Comparison of ENCODE assay signal across 17 cellular contexts in genomic region chr15:40051616-40052415, GRCh38. TPM values are rescaled to one million over a fixed set of nuclear protein-coding genes. Genes with fewer than 3 reads are reported as not detected.
A peak's percentile ranks its signal among the peaks of the same experiment; 100 is the strongest.
DNase-seq lines count a peak whose midpoint lies in the region; ATAC-seq, FAIRE-seq and TF ChIP-seq lines count a peak whose summit lies in the region.
"Had no signal": no experiment of that assay in that cellular context is flagged by ENCODE, and none has a peak within 500 bp of the region (broad histone marks: within the 10 kb centered on the region; RNA-seq: fewer than 3 reads in every experiment).

No MANE protein-coding gene starts in this region.

- H3K9me3 ChIP-seq in A673 (ENCODE audit: low read depth, low read length, poor library complexity, severe bottlenecking) (no peaks in the 10 kb centered on the region), IMR-90 (ENCODE audit: control insufficient read depth, insufficient read depth, low read length) (no peaks in the 10 kb centered on the region), K562 (replicated peaks; ENCODE audit: control insufficient read depth, insufficient read depth, low read depth, low read length) (no peaks in the 10 kb centered on the region), BE2C (no peaks in the 10 kb centered on the region), endodermal cell (ENCODE audit: control insufficient read depth, low read length) (no peaks in the 10 kb centered on the region)
- H3K9me3 ChIP-seq: SK-N-SH, vagina had no signal

- no peak overlapping the region for H3K56ac ChIP-seq in IMR-90 (ENCODE audit: extremely low read depth, insufficient read depth, low read length)

- POLR2A ChIA-PET in A673 (lab: Charles Lee; ENCODE audit: low non-redundant PET) (no interaction called here), IMR-90 (lab: Charles Lee; ENCODE audit: unreplicated experiment) (no interaction called here), K562 (lab: Yijun Ruan, JAX) (interaction anchor here (0.8 to 1.9 kb wide), 5 partner anchors 8 to 111 kb away, joined by 3 to 4 read pairs (median 4); no protein-coding TSS in a partner anchor)

- H3K4me1 Mint-ChIP-seq in nephron progenitor cell (peaks cover 89% of the 10 kb centered on the region), endodermal cell (peaks cover 17% of the 10 kb centered on the region)

- TF ChIP-seq EP300 in K562 (IDR thresholded peaks at IDR 0.05; ENCODE audit: low read length), result no peak

- TF ChIP-seq CTCF in A673 (conservative IDR thresholded peaks at IDR 0.05; ENCODE audit: low read depth, low read length) (no peak), IMR-90 (conservative IDR thresholded peaks at IDR 0.05; ENCODE audit: low read depth, low read length) (no peak), K562 (IDR thresholded peaks at IDR 0.05 in 2 of 3, conservative IDR thresholded peaks at IDR 0.05 in 1 of 3; ENCODE audit: insufficient read depth in 2 of 3, low read depth in 1 of 3, low read length in 3 of 3) (no peak), nephron progenitor cell (IDR thresholded peaks at IDR 0.05) (no peak), BE2C (IDR thresholded peaks at IDR 0.05; ENCODE audit: low read depth, low read length) (no peak), endodermal cell (conservative IDR thresholded peaks at IDR 0.05) (no peak)

- H2AK9ac ChIP-seq in IMR-90 (replicated peaks; ENCODE audit: low read depth, low read length, poor library complexity), result peak overlapping the region; percentile 6

- H2BK15ac ChIP-seq in IMR-90 (ENCODE audit: low read depth, low read length), result no peak overlapping the region

- H3K9me1 ChIP-seq in IMR-90 (ENCODE audit: insufficient read depth, low read length) (peaks cover 39% of the 10 kb centered on the region), K562 (ENCODE audit: control insufficient read depth, insufficient read depth, low read length) (no peaks in the 10 kb centered on the region)

- dilution Hi-C loops in IMR-90 (cut with HindIII; ENCODE audit: low sequenced_read_pairs, unreplicated experiment), result no loop called here

- peak overlapping the region in 1 of 2 experiments; percentile 33; a peak in 1 of 4 replicates for H4K8ac ChIP-seq in IMR-90 (ENCODE audit: low read depth in 2 of 2, low read length in 2 of 2)

- H3K18ac ChIP-seq in IMR-90 (ENCODE audit: low read depth, low read length), result no peak overlapping the region

- peaks cover 0 to 16% of the 10 kb centered on the region in 2 experiments; a peak in 1 of 4 replicates for H3K79me1 ChIP-seq in IMR-90 (ENCODE audit: low read depth in 1 of 2, low read length in 2 of 2)

- no peak overlapping the region for H2BK120ac ChIP-seq in IMR-90 (ENCODE audit: low read depth, low read length)

- no peak overlapping the region for H3K27ac Mint-ChIP-seq in nephron progenitor cell
- no peak overlapping the region for H3K27ac Mint-ChIP-seq in endodermal cell

- no peak overlapping the region for H4K5ac ChIP-seq in IMR-90 (ENCODE audit: low read depth, low read length)

- no peak overlapping the region for H2BK5ac ChIP-seq in IMR-90 (ENCODE audit: low read depth, low read length, poor library complexity, severe bottlenecking)

- H3K4ac ChIP-seq in IMR-90 (ENCODE audit: low read depth, low read length), result no peak overlapping the region

- TF ChIP-seq POLR2A in IMR-90 (IDR thresholded peaks at IDR 0.05; ENCODE audit: low read depth, low read length) (no peak), K562 (conservative IDR thresholded peaks at IDR 0.05) (no peak)

- H3K23ac ChIP-seq in IMR-90 (ENCODE audit: low read depth, low read length), result no peak overlapping the region

- H3K27me3 ChIP-seq in A673 (replicated peaks; ENCODE audit: insufficient read depth, low read depth, low read length, poor library complexity) (no peaks in the 10 kb centered on the region), IMR-90 (ENCODE audit: control insufficient read depth, insufficient read depth, low read length) (no peaks in the 10 kb centered on the region), K562 (ENCODE audit: control insufficient read depth in 2 of 2, insufficient read depth in 2 of 2, low read length in 2 of 2) (no peaks in the 10 kb centered on the region), BE2C (no peaks in the 10 kb centered on the region), endodermal cell (ENCODE audit: control insufficient read depth, insufficient read depth, low read length, poor library complexity, severe bottlenecking) (no peaks in the 10 kb centered on the region)
- H3K27me3 ChIP-seq: vagina had no signal

- H3K4me1 ChIP-seq in A673 (ENCODE audit: insufficient read depth, low read length, poor library complexity, severe bottlenecking), result peaks cover 19% of the 10 kb centered on the region
- H3K4me1 ChIP-seq in IMR-90 (ENCODE audit: control insufficient read depth, insufficient read depth, low read length), result peaks cover 31% of the 10 kb centered on the region
- peaks cover 0 to 20% of the 10 kb centered on the region in 2 experiments; a peak in 3 of 5 replicates for H3K4me1 ChIP-seq in K562 (replicated peaks in 1 of 2; ENCODE audit: control insufficient read depth in 2 of 2, insufficient read depth in 2 of 2, low read length in 2 of 2)
- H3K4me1 ChIP-seq in BE2C, result peaks cover 27% of the 10 kb centered on the region
- H3K4me1 ChIP-seq in endodermal cell (ENCODE audit: control insufficient read depth, insufficient read depth, low read length), result no peaks in the 10 kb centered on the region

- H2AFZ ChIP-seq in IMR-90 (replicated peaks; ENCODE audit: low read length, poor library complexity) (no peak overlapping the region), K562 (ENCODE audit: low read depth, low read length) (no peak overlapping the region)

- in situ Hi-C loops in IMR-90 (cut with MboI; ENCODE audit: low sequenced_read_pairs) (no loop called here), K562 (cut with MboI) (loop anchor here (5.0 to 10.0 kb wide), 2 partner anchors 100 to 373 kb away; no protein-coding TSS in a partner anchor)

- H3K9ac ChIP-seq in IMR-90 (ENCODE audit: low read depth, low read length), result no peak overlapping the region
- H3K9ac ChIP-seq in K562 (ENCODE audit: insufficient read depth in 1 of 2, low read depth in 2 of 2, low read length in 2 of 2), result no peak overlapping the region
- no peak overlapping the region for H3K9ac ChIP-seq in endodermal cell (ENCODE audit: extremely low read depth, low read length, poor library complexity, severe bottlenecking)
- H3K9ac ChIP-seq: SK-N-SH had no signal

- intact Hi-C loops in A673 (cut with micrococcal nuclease; ENCODE audit: unreplicated experiment), result no loop called here
- intact Hi-C loops in IMR-90 (cut with micrococcal nuclease), result no loop called here
- intact Hi-C loops in K562 (cut with micrococcal nuclease), result loop anchor here (5.0 kb wide), 1 partner anchor 110 kb away; the partner anchor contains the start of gene BUB1B

- H3K14ac ChIP-seq in IMR-90 (replicated peaks; ENCODE audit: low read depth, low read length), result no peak overlapping the region

- H3K27ac ChIP-seq in A673 (ENCODE audit: low read depth, low read length, poor library complexity, severe bottlenecking), result peak overlapping the region; percentile 45
- H3K27ac ChIP-seq in IMR-90 (ENCODE audit: insufficient read depth, low read length), result no peak overlapping the region
- no peak overlapping the region for H3K27ac ChIP-seq in K562 (ENCODE audit: extremely low read depth, low read depth, low read length)
- no peak overlapping the region for H3K27ac ChIP-seq in endodermal cell (ENCODE audit: low read depth, low read length)
- H3K27ac ChIP-seq: vagina had no signal

- FAIRE-seq in K562 (lab: Jason Lieb, UNC), result no peak

- no peak overlapping the region for H3K4me3 ChIP-seq in A673 (ENCODE audit: low read depth, low read length, poor library complexity, severe bottlenecking)
- H3K4me3 ChIP-seq in IMR-90 (ENCODE audit: insufficient read depth, low read depth, low read length), result no peak overlapping the region
- no peak overlapping the region for H3K4me3 ChIP-seq in K562
- no peak overlapping the region for H3K4me3 ChIP-seq in BE2C (ENCODE audit: low read depth, low read length)
- no peak overlapping the region for H3K4me3 ChIP-seq in endodermal cell (ENCODE audit: low read length)
- H3K4me3 ChIP-seq: vagina had no signal

- no peak overlapping the region for H4K91ac ChIP-seq in IMR-90 (ENCODE audit: insufficient read depth, low read depth, low read length)

- WGBS in IMR-90 (ENCODE audit: extremely low coverage in 2 of 2, insufficient read length in 1 of 2), 2 experiments, result 94% methylated on average over 3 of the region's 11 CpGs; no CpG with 5 or more reads in 1 of the 2 experiments
- WGBS in K562 (ENCODE audit: insufficient coverage, low coverage, missing lambda C conversion rate), result 55% methylated on average over 11 of the region's 11 CpGs
- WGBS in endodermal cell (ENCODE audit: insufficient coverage in 1 of 2, insufficient read length in 1 of 2), 2 experiments, result 84 to 93% methylated on average over 7 to 11 of the region's 11 CpGs

- DNase-seq in A673 (ENCODE audit: low spot score) (no peak), IMR-90 (no peak), K562 (ENCODE audit: extremely low read depth in 1 of 4, low spot score in 3 of 4) (peak in 1 of 4 experiments; percentile 16), nephron progenitor cell (no peak), BE2C (no peak), endodermal cell (no peak)
- no peak for DNase-seq in activated effector memory CD4-positive, alpha-beta T cell treated with Interleukin-2 at 50 U/mL for 16 hours
- DNase-seq: activated CD4-positive, alpha-beta T cell treated with anti-CD3 and anti-CD28 coated beads, Interleukin-2, amount 10 ng/mL, durations not matched to agents 7 days and 5 days; amygdala; HCEC 1CT; hippocampal formation; NCI-H187; SK-N-SH; stimulated activated CD4-positive, alpha-beta T cell treated with anti-CD3 and anti-CD28 coated beads, Interleukin-12 subunit alpha, Interleukin-12 subunit beta, amount 100 ng/mL, for 4 hours; stimulated activated naive CD4-positive, alpha-beta T cell treated with Interleukin-2 at 50 U/mL for 16 hours had no signal

- no peak overlapping the region for H3K4me2 ChIP-seq in IMR-90 (ENCODE audit: low read depth, low read length)
- H3K4me2 ChIP-seq in K562 (ENCODE audit: insufficient read depth, low read length), result no peak overlapping the region
- H3K4me2 ChIP-seq: SK-N-SH had no signal

- H3K9me3 Mint-ChIP-seq in nephron progenitor cell (no peaks in the 10 kb centered on the region), endodermal cell (no peaks in the 10 kb centered on the region)
- H3K9me3 Mint-ChIP-seq: activated CD4-positive, alpha-beta T cell treated with anti-CD3 and anti-CD28 coated beads, Interleukin-2, amount 10 ng/mL, durations not matched to agents 7 days and 5 days had no signal

- no peak overlapping the region for H2BK20ac ChIP-seq in IMR-90 (ENCODE audit: low read depth, low read length)

- no peak for TF ChIP-seq RAD21 in IMR-90 (IDR thresholded peaks at IDR 0.05; ENCODE audit: low read length)
- TF ChIP-seq RAD21 in K562 (CRISPR knock-in tag; conservative IDR thresholded peaks at IDR 0.05 in 1 of 2, IDR thresholded peaks at IDR 0.05 in 1 of 2), result no peak

- CTCF ChIA-PET in A673 (lab: Charles Lee), result no interaction called here
- CTCF ChIA-PET in IMR-90 (lab: Yijun Ruan, JAX), result interaction anchor here (1.1 to 1.5 kb wide), 3 partner anchors 45 to 61 kb away, joined by 3 to 6 read pairs (median 3); no protein-coding TSS in a partner anchor
- CTCF ChIA-PET in K562 (lab: Yijun Ruan, JAX; ENCODE audit: low intra/inter-chr PET ratio), result interaction anchor here (0.5 to 1.1 kb wide), 2 partner anchors 56 to 223 kb away, joined by 3 read pairs; no protein-coding TSS in a partner anchor

- H2AK5ac ChIP-seq in IMR-90 (ENCODE audit: low read depth, low read length), result no peak overlapping the region

- BruUV-seq in A673 (replicated peaks; lab: Mats Ljungman, UMichigan) (no TSS peak), IMR-90 (replicated peaks; lab: Mats Ljungman, UMichigan) (no TSS peak), K562 (replicated peaks; lab: Mats Ljungman, UMichigan) (no TSS peak)

- H4K20me1 ChIP-seq in IMR-90 (ENCODE audit: insufficient read depth, low read length) (no peaks in the 10 kb centered on the region), K562 (replicated peaks; ENCODE audit: control insufficient read depth, insufficient read depth, low read length) (no peaks in the 10 kb centered on the region; the same call in 1 of the 2 replicates)

- no peaks in the 10 kb centered on the region for H3K36me3 ChIP-seq in A673 (ENCODE audit: insufficient read depth, low read length, poor library complexity, severe bottlenecking)
- H3K36me3 ChIP-seq in IMR-90 (ENCODE audit: control insufficient read depth, insufficient read depth, low read length), result no peaks in the 10 kb centered on the region
- peaks cover 4% of the 10 kb centered on the region; the same call in 1 of the 3 replicates for H3K36me3 ChIP-seq in K562 (ENCODE audit: control insufficient read depth, insufficient read depth, low read length)
- H3K36me3 ChIP-seq in BE2C, result no peaks in the 10 kb centered on the region
- no peaks in the 10 kb centered on the region for H3K36me3 ChIP-seq in endodermal cell (ENCODE audit: control insufficient read depth, insufficient read depth, low read length)
- H3K36me3 ChIP-seq: vagina had no signal

- no peaks in the 10 kb centered on the region for H3K36me3 Mint-ChIP-seq in nephron progenitor cell (ENCODE audit: low read depth)
- H3K36me3 Mint-ChIP-seq in endodermal cell (ENCODE audit: low read depth), result no peaks in the 10 kb centered on the region

- ATAC-seq in IMR-90 (ENCODE audit: low read depth) (no peak), K562 (peak; percentile 51), HG03439 (IDR thresholded peaks at IDR 0.05; ENCODE audit: unreplicated experiment) (no peak)

- no peaks in the 10 kb centered on the region for H3K79me2 ChIP-seq in K562 (ENCODE audit: control insufficient read depth, insufficient read depth, low read length)

- H3K4me3 Mint-ChIP-seq in nephron progenitor cell (peak overlapping the region; percentile 23), endodermal cell (no peak overlapping the region)
- H3K4me3 Mint-ChIP-seq: activated CD4-positive, alpha-beta T cell treated with anti-CD3 and anti-CD28 coated beads, Interleukin-2, amount 10 ng/mL, durations not matched to agents 7 days and 5 days had no signal

- H3K27me3 Mint-ChIP-seq in nephron progenitor cell (ENCODE audit: low read depth, poor library complexity) (peaks cover 6% of the 10 kb centered on the region), endodermal cell (ENCODE audit: insufficient read depth) (no peaks in the 10 kb centered on the region)
- H3K27me3 Mint-ChIP-seq: activated CD4-positive, alpha-beta T cell treated with anti-CD3 and anti-CD28 coated beads, Interleukin-2, amount 10 ng/mL, durations not matched to agents 7 days and 5 days had no signal

RNA-seq across cellular contexts. Expression of gene SRP14, which starts 12.8 kb away (rescaled TPM):
- total RNA-seq in A673 (2021) (272 and 274 TPM in 2 replicates), IMR-90 (2012; rRNA removed) (106 and 205 TPM in 2 replicates), K562 (2014; rRNA removed) (409 and 442 TPM in 2 replicates), K562 (2014; rRNA removed; fragmentation: Illumina TruSeq; extraction: Trizol) (165 and 189 TPM in 2 replicates), K562 (2015; rRNA removed; fragmentation: Illumina TruSeq; extraction: Trizol) (167 and 189 TPM in 2 replicates), K562 (2021) (155 and 161 TPM in 2 replicates), endodermal cell (100 to 1,000 TPM; 237 to 293 TPM)
- polyA plus RNA-seq in IMR-90 (2012; rRNA removed) (295 and 296 TPM in 2 replicates), K562 (2011; rRNA removed) (353 and 402 TPM in 2 replicates), K562 (2014; fragmentation: Illumina TruSeq; extraction: Trizol) (314 and 378 TPM in 2 replicates), K562 (2014; fragmentation: Nextera tagmentation; extraction: Ambion mirVana) (1,000 to 10,000 TPM; 1,071 to 1,097 TPM), K562 (2014; rRNA removed) (657 and 689 TPM in 2 replicates)
- 198 and 487 TPM in 2 replicates for polyA plus RNA-seq in IMR-90 (2012; cell fraction: cytosol; rRNA removed)
- 41.4 and 203 TPM in 2 replicates for polyA plus RNA-seq in IMR-90 (2012; cell fraction: nucleus; rRNA removed; ENCODE audit: low replicate concordance)
- 30.2 and 39.1 TPM in 2 replicates for total RNA-seq in K562 (2011; cell fraction: chromatin; rRNA removed; ENCODE audit: low replicate concordance)
- total RNA-seq in K562 (2011; cell fraction: nucleolus; rRNA removed), result 32.4 and 37.0 TPM in 2 replicates
- 49.5 and 55.9 TPM in 2 replicates for total RNA-seq in K562 (2011; cell fraction: nucleoplasm; rRNA removed)
- polyA plus RNA-seq in K562 (2011; cell fraction: cytosol; rRNA removed), result 142 and 212 TPM in 2 replicates
- 80.9 and 136 TPM in 2 replicates for polyA plus RNA-seq in K562 (2011; cell fraction: nucleus; rRNA removed)
- 199 and 317 TPM in 2 replicates for polyA plus RNA-seq in K562 (2012)
- 128 and 133 TPM in 2 replicates for polyA minus RNA-seq in K562 (2011; rRNA and poly(A)+ RNA removed)
- polyA minus RNA-seq in K562 (2011; cell fraction: cytosol; rRNA and poly(A)+ RNA removed), result 40.4 and 48.7 TPM in 2 replicates
- 28.3 and 45.9 TPM in 2 replicates for polyA minus RNA-seq in K562 (2011; cell fraction: nucleus; rRNA and poly(A)+ RNA removed)
- 615 TPM for polyA plus RNA-seq in BE2C (2012; ENCODE audit: insufficient read depth, insufficient read length, low read depth)
- 519 TPM for polyA plus RNA-seq in endodermal cell (2013, experiment 1 of 2)
- polyA plus RNA-seq in endodermal cell (2013, experiment 2 of 2), result 534 TPM

RNA-seq across cellular contexts. Expression of gene BMF, which starts 56.9 kb away (rescaled TPM):
- total RNA-seq in A673 (2021), result 18.5 and 29.9 TPM in 2 replicates
- 1.7 and 2.9 TPM in 2 replicates for total RNA-seq in IMR-90 (2012; rRNA removed)
- polyA plus RNA-seq in IMR-90 (2012; rRNA removed), result 2.4 and 2.8 TPM in 2 replicates
- 0.80 and 1.8 TPM in 2 replicates for polyA plus RNA-seq in IMR-90 (2012; cell fraction: cytosol; rRNA removed)
- 6.6 and 11.7 TPM in 2 replicates for polyA plus RNA-seq in IMR-90 (2012; cell fraction: nucleus; rRNA removed; ENCODE audit: low replicate concordance)
- total RNA-seq in K562 (2011; cell fraction: chromatin; rRNA removed; ENCODE audit: low replicate concordance), result 0.58 and 3.5 TPM in 2 replicates
- 2.5 and 2.8 TPM in 2 replicates for total RNA-seq in K562 (2011; cell fraction: nucleolus; rRNA removed)
- 0.81 and 1.7 TPM in 2 replicates for total RNA-seq in K562 (2011; cell fraction: nucleoplasm; rRNA removed)
- total RNA-seq in K562 (2014; rRNA removed), result 0.41 and 0.59 TPM in 2 replicates
- total RNA-seq in K562 (2014; rRNA removed; fragmentation: Illumina TruSeq; extraction: Trizol), result 0.25 and 0.32 TPM in 2 replicates
- 0.19 and 0.29 TPM in 2 replicates for total RNA-seq in K562 (2015; rRNA removed; fragmentation: Illumina TruSeq; extraction: Trizol)
- 0.56 and 0.91 TPM in 2 replicates for total RNA-seq in K562 (2021)
- polyA plus RNA-seq in K562 (2011; rRNA removed), result 0.35 and 0.59 TPM in 2 replicates
- 0.49 and 0.56 TPM in 2 replicates for polyA plus RNA-seq in K562 (2011; cell fraction: cytosol; rRNA removed)
- 0.76 and 0.92 TPM in 2 replicates for polyA plus RNA-seq in K562 (2011; cell fraction: nucleus; rRNA removed)
- polyA plus RNA-seq in K562 (2012), result 0.53 and 3.8 TPM in 2 replicates
- polyA plus RNA-seq in K562 (2014; fragmentation: Illumina TruSeq; extraction: Trizol), result 0.52 and 0.87 TPM in 2 replicates
- polyA plus RNA-seq in K562 (2014; fragmentation: Nextera tagmentation; extraction: Ambion mirVana), result not detected
- polyA plus RNA-seq in K562 (2014; rRNA removed), result 0.82 and 0.86 TPM in 2 replicates
- polyA minus RNA-seq in K562 (2011; rRNA and poly(A)+ RNA removed), result 0.54 and 1.1 TPM in 2 replicates
- 1.2 TPM in 1 of 2 replicates, not detected in the other for polyA minus RNA-seq in K562 (2011; cell fraction: cytosol; rRNA and poly(A)+ RNA removed)
- polyA minus RNA-seq in K562 (2011; cell fraction: nucleus; rRNA and poly(A)+ RNA removed), result 0.40 and 1.00 TPM in 2 replicates
- polyA plus RNA-seq in BE2C (2012; ENCODE audit: insufficient read depth, insufficient read length, low read depth), result 17.1 TPM
- 10 to 100 TPM; 48.3 to 53.5 TPM for total RNA-seq in endodermal cell
- polyA plus RNA-seq in endodermal cell (2013, experiment 1 of 2), result 42.5 TPM
- polyA plus RNA-seq in endodermal cell (2013, experiment 2 of 2), result 44.3 TPM
